In genomic region chr4:41625531-41625930, GRCh38 we compare ENCODE assay signal across 23 cellular contexts.
"Had no signal": no experiment of that assay in that cellular context is flagged by ENCODE, and none has a peak within 500 bp of the region (broad histone marks: within the 10 kb centered on the region; RNA-seq: fewer than 3 reads in every experiment).

No MANE protein-coding gene starts in this region.

- H3K27me3 ChIP-seq: dorsolateral prefrontal cortex, gastrocnemius medialis, neutrophil, pancreas, right lobe of liver, stomach, transverse colon, upper lobe of right lung, uterus had no signal

- H3K27ac ChIP-seq: gastrocnemius medialis, neutrophil, pancreas, right lobe of liver, stomach, transverse colon, upper lobe of right lung, uterus had no signal

- H3K4me3 Mint-ChIP-seq: memory B cell, natural killer cell, neural crest cell had no signal

- H3K36me3 ChIP-seq: gastrocnemius medialis, neutrophil, pancreas, right lobe of liver, transverse colon, uterus had no signal

- H3K4me1 ChIP-seq: pancreas, right lobe of liver, stomach, transverse colon, upper lobe of right lung, uterus had no signal

- H3K9me3 ChIP-seq: gastrocnemius medialis, neutrophil, pancreas, right lobe of liver, stomach, transverse colon, upper lobe of right lung, uterus had no signal

- H3K4me1 Mint-ChIP-seq: memory B cell, natural killer cell had no signal

- H3K9me3 Mint-ChIP-seq: memory B cell, neural crest cell had no signal

- H3K27ac Mint-ChIP-seq: memory B cell, natural killer cell had no signal

- ATAC-seq: gastrocnemius medialis, left lobe of liver, natural killer cell, pancreas, right lobe of liver, upper lobe of right lung had no signal

- H3K36me3 Mint-ChIP-seq: memory B cell, natural killer cell had no signal

- H3K4me2 ChIP-seq: smooth muscle cell had no signal

- H3K4me3 ChIP-seq: dorsolateral prefrontal cortex, gastrocnemius medialis, lung, pancreas, right lobe of liver, smooth muscle cell, stomach, transverse colon, upper lobe of right lung, uterus had no signal

- DNase-seq: dorsolateral prefrontal cortex; effector CD4-positive, alpha-beta T cell; gastrocnemius medialis; head of caudate nucleus; kidney; natural killer cell; pancreas; right lobe of liver; stimulated activated CD4-positive, alpha-beta T cell treated with anti-CD3 and anti-CD28 coated beads, Interleukin-12 subunit alpha, Interleukin-12 subunit beta, amount 100 ng/mL, for 4 hours; stimulated activated CD4-positive, alpha-beta T cell treated with anti-CD3 and anti-CD28 coated beads, Interleukin-1b, Interleukin-23, amount 100 ng/mL, for 48 hours; stimulated activated CD4-positive, alpha-beta T cell treated with anti-CD3 and anti-CD28 coated beads, Interleukin-4, amount 100 ng/mL, for 1 hour; stimulated activated CD8-positive, alpha-beta memory T cell treated with anti-CD3 and anti-CD28 coated beads, Interleukin-4, amount 100 ng/mL, for 48 hours; stimulated activated naive CD4-positive, alpha-beta T cell treated with Interleukin-2 at 50 U/mL for 16 hours; stomach; transverse colon; upper lobe of right lung; uterus had no signal
